8 cellular contexts compared by ENCODE assay signal in the genomic region with DNA sequence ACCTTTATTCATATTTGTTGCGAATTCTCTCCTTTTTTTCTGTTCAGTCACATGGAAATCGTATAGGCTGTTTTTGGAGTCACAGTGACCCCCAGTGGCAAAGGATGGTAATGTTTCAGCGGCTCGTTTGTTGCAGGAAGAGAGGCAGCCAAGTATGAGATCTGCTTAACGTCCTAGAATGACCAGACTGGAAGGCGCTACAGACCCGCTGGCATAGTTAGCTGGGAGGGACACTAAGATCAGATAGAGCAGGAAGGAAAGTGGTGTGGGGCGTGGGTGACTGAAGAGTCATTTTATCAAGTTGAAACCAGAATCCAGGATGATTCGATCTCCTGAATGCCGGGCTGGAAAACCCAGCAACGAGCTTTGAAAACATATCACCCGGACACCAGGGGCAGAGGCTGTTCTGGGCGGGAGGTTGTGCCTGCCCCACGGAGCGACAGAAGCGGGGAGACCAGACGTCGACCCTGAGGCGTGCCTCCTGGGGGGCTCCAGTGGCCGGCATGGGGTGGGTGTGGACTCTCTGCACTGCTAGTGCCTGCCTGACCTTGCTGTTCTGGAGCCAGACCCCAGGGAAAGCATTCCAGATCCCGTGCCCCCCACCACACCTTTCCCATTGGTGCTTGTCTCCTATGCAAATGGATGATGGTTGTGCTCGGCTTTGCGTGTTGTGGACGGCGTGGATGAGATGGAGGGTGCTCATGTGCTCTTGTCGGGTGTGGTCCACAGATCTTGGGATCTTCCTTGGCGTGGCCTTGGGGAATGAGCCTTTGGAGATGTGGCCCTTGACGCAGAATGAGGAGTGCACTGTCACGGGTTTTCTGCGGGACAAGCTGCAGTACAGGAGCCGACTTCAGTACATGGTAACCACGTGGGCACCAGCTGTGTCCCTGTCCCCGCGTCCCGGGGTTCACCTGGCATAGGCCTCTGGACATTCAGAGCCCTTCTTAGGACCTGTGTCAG. TPM values are rescaled to one million over a fixed set of nuclear protein-coding genes. Genes with fewer than 3 reads are reported as not detected.
DNase-seq lines count a peak whose midpoint lies in the region; ATAC-seq lines count a peak whose summit lies in the region.

No MANE protein-coding gene starts in this region.

- no peaks in the 10 kb centered on the region for H3K27me3 ChIP-seq in endocrine pancreas (ENCODE audit: control insufficient read depth, insufficient read depth, low read length)

- ATAC-seq in HG03354 (IDR thresholded peaks at IDR 0.05; ENCODE audit: poor library complexity, severe bottlenecking, unreplicated experiment) (peak; percentile 50), GM21717 (IDR thresholded peaks at IDR 0.05; ENCODE audit: unreplicated experiment) (no peak)

- H3K9ac ChIP-seq in endocrine pancreas (ENCODE audit: control insufficient read depth, insufficient read depth, low read length) = peak overlapping the region; percentile 55

- H3K27ac ChIP-seq in mesodermal cell (ENCODE audit: low read depth, low read length, severe bottlenecking) = peak overlapping the region; percentile 54

- WGBS in mesodermal cell (ENCODE audit: insufficient coverage in 2 of 2), 2 experiments = 69 to 72% methylated on average over 30 to 33 of the region's 35 CpGs

- DNase-seq in DMS153 treated with DMSO at 0.1 percent for 48 hours (lab: John Stamatoyannopoulos, UW; ENCODE audit: unreplicated experiment) (peak; percentile 48), NOMO-1 (lab: John Stamatoyannopoulos, UW; ENCODE audit: unreplicated experiment in 2 of 2) (peak; percentile 63 to 65)
- peak; percentile 42 to 56 for DNase-seq in activated CD8-positive, alpha-beta memory T cell treated with anti-CD3 and anti-CD28 coated beads for 4 hours (ENCODE audit: low read depth in 2 of 2)
- peak; percentile 62 for DNase-seq in stimulated activated CD8-positive, alpha-beta memory T cell treated with anti-CD3 and anti-CD28 coated beads, Interleukin-15, amount 100 ng/mL, for 24 hours (ENCODE audit: low read depth)

- H3K9me3 ChIP-seq in endocrine pancreas (ENCODE audit: control insufficient read depth, low read length) (no peaks in the 10 kb centered on the region), mesodermal cell (ENCODE audit: control insufficient read depth, low read length) (no peaks in the 10 kb centered on the region)

- H3K4me3 ChIP-seq in endocrine pancreas (ENCODE audit: control insufficient read depth, insufficient read depth, low read length) (peak overlapping the region; percentile 43), mesodermal cell (ENCODE audit: extremely low read depth, insufficient read depth, low read length, poor library complexity, severe bottlenecking) (no peak overlapping the region)

- H3K36me3 ChIP-seq in endocrine pancreas (ENCODE audit: control insufficient read depth, insufficient read depth, low read length) = no peaks in the 10 kb centered on the region
- no peaks in the 10 kb centered on the region for H3K36me3 ChIP-seq in mesodermal cell (ENCODE audit: control insufficient read depth, insufficient read depth, low read length)

- no peaks in the 10 kb centered on the region for H3K4me1 ChIP-seq in endocrine pancreas (ENCODE audit: control insufficient read depth, insufficient read depth, low read length)
- no peaks in the 10 kb centered on the region for H3K4me1 ChIP-seq in mesodermal cell (ENCODE audit: control insufficient read depth, insufficient read depth, low read length, poor library complexity, severe bottlenecking)

RNA-seq across cellular contexts. Expression of gene IL34, which starts 7.7 kb away (rescaled TPM):
- not detected for polyA plus RNA-seq in mesodermal cell (2013, experiment 1 of 2)
- polyA plus RNA-seq in mesodermal cell (2013, experiment 2 of 2) = not detected

RNA-seq across cellular contexts. Expression of gene MTSS2, which starts 31.8 kb away (rescaled TPM):
- polyA plus RNA-seq in mesodermal cell (2013, experiment 1 of 2) = 57.6 TPM
- 44.7 TPM for polyA plus RNA-seq in mesodermal cell (2013, experiment 2 of 2)
